In genomic region chr13:50366488-50367174, GRCh38 we compare ENCODE assay signal across 8 cellular contexts.
DNase-seq lines count a peak whose midpoint lies in the region; ATAC-seq and TF ChIP-seq lines count a peak whose summit lies in the region.

No MANE protein-coding gene starts in this region.

- H3K36me3 ChIP-seq in stomach, result no peaks in the 10 kb centered on the region
- no peaks in the 10 kb centered on the region for H3K36me3 ChIP-seq in heart right ventricle

- peak overlapping the region; percentile 63 for H3K4me3 Mint-ChIP-seq in activated CD8-positive, alpha-beta T cell treated with anti-CD3 and anti-CD28 coated beads, Interleukin-2, amount 10 ng/mL, durations not matched to agents 7 days and 5 days

- peak overlapping the region in 1 of 4 donors; percentile 29 for H3K4me3 ChIP-seq in stomach
- no peak overlapping the region for H3K4me3 ChIP-seq in dorsolateral prefrontal cortex
- H3K4me3 ChIP-seq in heart right ventricle, result no peak overlapping the region

- no peak for TF ChIP-seq POLR2A in stomach (IDR thresholded peaks at IDR 0.05)

- DNase-seq in GM13977 (ENCODE audit: low spot score) (peak; percentile 36), stomach (no peak), dorsolateral prefrontal cortex (no peak), heart right ventricle (no peak), AG20443 (ENCODE audit: low spot score) (no peak)
- DNase-seq in activated CD8-positive, alpha-beta T cell treated with anti-CD3 and anti-CD28 coated beads, Interleukin-2, amount 10 ng/mL, durations not matched to agents 7 days and 5 days, result peak; percentile 63

- 50 to 70% (median 59%) methylated on average over 6 of the region's 6 CpGs for WGBS in stomach, 5 donors
- WGBS in heart right ventricle, 2 donors, result 92 to 93% methylated on average over 6 of the region's 6 CpGs

- H3K4me1 ChIP-seq in stomach (peaks cover 5 to 21% (median 10%) of the 10 kb centered on the region in 4 donors), heart right ventricle (peaks cover 0 to 14% (median 0%) of the 10 kb centered on the region in 9 donors)

- no peak for TF ChIP-seq EP300 in stomach (IDR thresholded peaks at IDR 0.05)

- peak overlapping the region in 4 of 5 donors; percentile 56 to 81 (median 68) for H3K27ac ChIP-seq in stomach
- H3K27ac ChIP-seq in dorsolateral prefrontal cortex, result no peak overlapping the region
- peak overlapping the region in 1 of 10 donors; percentile 69 for H3K27ac ChIP-seq in heart right ventricle

- no peaks in the 10 kb centered on the region for H3K27me3 ChIP-seq in stomach
- H3K27me3 ChIP-seq in dorsolateral prefrontal cortex, result no peaks in the 10 kb centered on the region
- H3K27me3 ChIP-seq in heart right ventricle, result no peaks in the 10 kb centered on the region

- no peaks in the 10 kb centered on the region for H3K9me3 Mint-ChIP-seq in activated CD8-positive, alpha-beta T cell treated with anti-CD3 and anti-CD28 coated beads, Interleukin-2, amount 10 ng/mL, durations not matched to agents 7 days and 5 days (ENCODE audit: insufficient read depth)

- TF ChIP-seq CTCF in GM13977 (IDR thresholded peaks at IDR 0.05; ENCODE audit: extremely low read depth, insufficient read depth, missing control alignments) (no peak), stomach (IDR thresholded peaks at IDR 0.05) (no peak), dorsolateral prefrontal cortex (IDR thresholded peaks at IDR 0.05 in 54 of 56, conservative IDR thresholded peaks at IDR 0.05 in 2 of 56; ENCODE audit: low read depth in 1 of 56, partially characterized antibody in 56 of 56) (no peak), heart right ventricle (IDR thresholded peaks at IDR 0.05) (no peak)

- in situ Hi-C loops in GM13977 (cut with MboI; ENCODE audit: low pct_unique_long_range_greater_than_20kb, low sequenced_read_pairs, unreplicated experiment), result no loop called here

- H3K27me3 Mint-ChIP-seq in activated CD8-positive, alpha-beta T cell treated with anti-CD3 and anti-CD28 coated beads, Interleukin-2, amount 10 ng/mL, durations not matched to agents 7 days and 5 days (ENCODE audit: low read depth), result peaks cover 24% of the 10 kb centered on the region

- CTCF ChIA-PET in activated CD8-positive, alpha-beta T cell treated with anti-CD3 and anti-CD28 coated beads, Interleukin-2, amount 10 ng/mL, durations not matched to agents 7 days and 5 days (lab: Charles Lee), result interaction anchor here (1.0 to 1.5 kb wide), 5 partner anchors 85 to 703 kb away, joined by 3 to 5 read pairs (median 3); partner anchors contain the start of gene TRIM13

- intact Hi-C loops in stomach (cut with DNase I; ENCODE audit: low total_unique reads) (no loop called here), dorsolateral prefrontal cortex (cut with DNase I) (loop anchor here in 1 of 2 donors (10.0 kb wide), 1 partner anchor 428 kb away; no protein-coding TSS in a partner anchor), heart right ventricle (cut with DNase I) (no loop called here)

- H3K36me3 Mint-ChIP-seq in activated CD8-positive, alpha-beta T cell treated with anti-CD3 and anti-CD28 coated beads, Interleukin-2, amount 10 ng/mL, durations not matched to agents 7 days and 5 days (ENCODE audit: low read depth), result peaks cover 3% of the 10 kb centered on the region

- peak; percentile 13 for ATAC-seq in GM19468 (IDR thresholded peaks at IDR 0.05; ENCODE audit: extremely low read depth, unreplicated experiment)
- ATAC-seq in HG03558 (IDR thresholded peaks at IDR 0.05; ENCODE audit: extremely low read depth, unreplicated experiment), result peak; percentile 35
- ATAC-seq in activated CD8-positive, alpha-beta T cell treated with anti-CD3 and anti-CD28 coated beads, Interleukin-2, amount 10 ng/mL, durations not matched to agents 7 days and 5 days, result peak; percentile 77
- no peak for ATAC-seq in heart right ventricle

- peaks cover 36% of the 10 kb centered on the region for H3K4me1 Mint-ChIP-seq in activated CD8-positive, alpha-beta T cell treated with anti-CD3 and anti-CD28 coated beads, Interleukin-2, amount 10 ng/mL, durations not matched to agents 7 days and 5 days (ENCODE audit: low read depth)

- POLR2A ChIA-PET in activated CD8-positive, alpha-beta T cell treated with anti-CD3 and anti-CD28 coated beads, Interleukin-2, amount 10 ng/mL, durations not matched to agents 7 days and 5 days (lab: Charles Lee), result interaction anchor here (0.8 to 1.5 kb wide), 4 partner anchors 20 to 242 kb away, joined by 3 to 7 read pairs (median 4); no protein-coding TSS in a partner anchor

- peak overlapping the region; percentile 88 for H3K27ac Mint-ChIP-seq in activated CD8-positive, alpha-beta T cell treated with anti-CD3 and anti-CD28 coated beads, Interleukin-2, amount 10 ng/mL, durations not matched to agents 7 days and 5 days

- H3K9me3 ChIP-seq in stomach, result no peaks in the 10 kb centered on the region
- no peaks in the 10 kb centered on the region for H3K9me3 ChIP-seq in heart right ventricle

Comparison
In these comparisons a context has a peak if more than half of its experiments do, and no peak if none do; other contexts are left out.
1. DNase-seq: peak in GM13977 (single experiment) and activated CD8-positive, alpha-beta T cell treated with anti-CD3 and anti-CD28 coated beads, Interleukin-2, amount 10 ng/mL, durations not matched to agents 7 days and 5 days (single experiment); none in stomach (single experiment), dorsolateral prefrontal cortex (0 of 10), heart right ventricle (0 of 2) and AG20443 (single experiment).
2. ATAC-seq: peak in GM19468 (single experiment), HG03558 (single experiment) and activated CD8-positive, alpha-beta T cell treated with anti-CD3 and anti-CD28 coated beads, Interleukin-2, amount 10 ng/mL, durations not matched to agents 7 days and 5 days (single experiment); none in heart right ventricle (0 of 8).
3. H3K27ac ChIP-seq: peak in stomach (4 of 5); none in dorsolateral prefrontal cortex (0 of 59).